ENCODE assay signal across 1 cellular context in the genomic region with DNA sequence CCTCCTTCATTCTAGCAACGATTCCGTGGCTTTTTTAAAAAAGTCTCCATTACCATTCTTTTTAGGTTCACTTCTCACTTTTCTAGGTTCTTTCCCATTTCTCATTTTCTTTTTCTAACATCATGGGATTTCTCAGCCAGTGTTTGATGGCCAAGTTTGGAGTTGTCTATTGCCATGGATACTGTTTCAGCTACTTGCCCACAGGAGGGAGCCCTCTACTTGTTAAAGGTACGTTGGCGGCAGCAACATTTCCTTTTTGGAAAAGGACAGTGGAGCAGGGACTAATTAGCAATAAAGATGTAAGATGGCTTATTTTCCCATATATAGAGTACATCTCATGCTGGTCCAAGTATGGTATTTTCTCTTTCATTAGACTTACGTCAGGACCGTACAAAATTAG.
TF ChIP-seq lines count a peak whose summit lies in the region.

No MANE protein-coding gene starts in this region.

TF ChIP-seq in H1, 55 proteins besides CTCF, POLR2A, EP300 and RAD21 (continued from another document):
- TF ChIP-seq MAFK (IDR thresholded peaks at IDR 0.05; ENCODE audit: low read depth, low read length) (no peak), POU5F1 (IDR thresholded peaks at IDR 0.05; ENCODE audit: low read depth, low read length) (no peak), CTBP2 (IDR thresholded peaks at IDR 0.05; ENCODE audit: borderline replicate concordance, insufficient read depth, insufficient read length, low read length) (no peak), KDM1A (IDR thresholded peaks at IDR 0.05; ENCODE audit: borderline replicate concordance, low read length) (no peak), CBX8 (IDR thresholded peaks at IDR 0.05; ENCODE audit: borderline replicate concordance, low read depth, low read length) (no peak), FOSL1 (IDR thresholded peaks at IDR 0.05; ENCODE audit: insufficient read depth, low read depth, low read length) (no peak), YY1 (IDR thresholded peaks at IDR 0.05; ENCODE audit: low read depth, low read length) (no peak), CHD2 (IDR thresholded peaks at IDR 0.05; ENCODE audit: low read length) (no peak), PHF8 (conservative IDR thresholded peaks at IDR 0.05; ENCODE audit: low read depth, low read length) (no peak)
